1 cellular context compared by ENCODE assay signal in genomic region chr16:69865701-69866100, GRCh38.
TF ChIP-seq lines count a peak whose summit lies in the region.

No MANE protein-coding gene starts in this region.

TF ChIP-seq in K562, 482 proteins besides CTCF, POLR2A, EP300 and RAD21 (continued from another document and continues in another):
- TF ChIP-seq PATZ1 (CRISPR knock-in tag; IDR thresholded peaks at IDR 0.05; ENCODE audit: borderline replicate concordance) (no peak), SUPT5H (IDR thresholded peaks at IDR 0.05) (no peak), CBX3 (IDR thresholded peaks at IDR 0.05; ENCODE audit: borderline replicate concordance in 1 of 2, low read length in 2 of 2) (peak in 1 of 2 experiments; percentile 75; a peak in 1 of 3 replicates), SMC3 (conservative IDR thresholded peaks at IDR 0.05; ENCODE audit: insufficient read depth, low read depth, low read length) (no peak), REST (CRISPR knock-in tag; IDR thresholded peaks at IDR 0.05; ENCODE audit: low read depth) (no peak), ZNF584 (CRISPR knock-in tag; IDR thresholded peaks at IDR 0.05; ENCODE audit: low read depth) (no peak), ZNF407 (IDR thresholded peaks at IDR 0.05; ENCODE audit: low read depth) (no peak), MGA (IDR thresholded peaks at IDR 0.05) (peak; percentile 60; the same call in 1 of the 2 replicates), MAFG (tag; conservative IDR thresholded peaks at IDR 0.05) (no peak), UBTF (IDR thresholded peaks at IDR 0.05; ENCODE audit: borderline replicate concordance in 1 of 2, low read depth in 2 of 2, low read length in 2 of 2) (peak in 1 of 2 experiments; percentile 39; a peak in 1 of 4 replicates), CREBBP (IDR thresholded peaks at IDR 0.05; ENCODE audit: low read depth, low read length) (no peak), SIN3B (IDR thresholded peaks at IDR 0.05; ENCODE audit: low read depth) (no peak), SRSF1 (IDR thresholded peaks at IDR 0.05; ENCODE audit: low read depth, low read length) (no peak)
